ENCODE assay signal across 8 cellular contexts in the genomic region with DNA sequence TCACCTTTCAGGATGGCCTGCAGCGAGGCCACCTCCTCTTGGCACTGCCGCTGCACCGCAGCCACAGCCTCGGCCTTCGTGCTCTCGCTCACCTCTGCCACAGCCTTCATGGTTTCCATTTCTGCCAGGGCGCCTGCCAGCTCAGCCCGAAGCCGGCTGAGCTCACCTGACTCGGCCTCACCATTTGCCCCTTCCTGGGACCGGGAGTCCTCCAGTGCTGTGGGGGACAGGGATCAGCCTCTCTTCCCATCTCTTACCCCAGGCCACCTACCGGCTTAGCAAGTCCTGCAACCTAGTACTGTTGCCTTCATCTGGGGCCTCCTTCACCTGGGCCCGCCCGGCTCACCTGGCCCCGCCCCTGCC. TPM values are rescaled to one million over a fixed set of nuclear protein-coding genes. Genes with fewer than 3 reads are reported as not detected.
DNase-seq lines count a peak whose midpoint lies in the region; ATAC-seq and TF ChIP-seq lines count a peak whose summit lies in the region.

No MANE protein-coding gene starts in this region.

- H3K27ac Mint-ChIP-seq in activated naive CD4-positive, alpha-beta T cell treated with anti-CD3 and anti-CD28 coated beads, Interleukin-2, amount 10 ng/mL, durations not matched to agents 7 days and 5 days: peak overlapping the region; percentile 99
- H3K27ac Mint-ChIP-seq in activated naive CD4-positive, alpha-beta T cell treated with anti-CD3 and anti-CD28 coated beads, Interleukin-2, amount 50 U/mL, for 72 hours: peak overlapping the region; percentile 94 to 99

- TF ChIP-seq CTCF in transverse colon (IDR thresholded peaks at IDR 0.05): peak; percentile 19 to 76 (median 35)

- H3K4me3 ChIP-seq in transverse colon: peak overlapping the region in 3 of 4 donors; percentile 53 to 90 (median 61)

- H3K27ac ChIP-seq in layer of hippocampus (ENCODE audit: low read depth, low read length): peak overlapping the region; percentile 96
- H3K27ac ChIP-seq in transverse colon: peak overlapping the region; percentile 94 to 99 (median 97)

- ATAC-seq in activated naive CD4-positive, alpha-beta T cell treated with anti-CD3 and anti-CD28 coated beads, Interleukin-2, amount 50 U/mL, for 72 hours: no peak

- no peaks in the 10 kb centered on the region for H3K9me3 Mint-ChIP-seq in activated naive CD4-positive, alpha-beta T cell treated with anti-CD3 and anti-CD28 coated beads, Interleukin-2, amount 10 ng/mL, durations not matched to agents 7 days and 5 days
- H3K9me3 Mint-ChIP-seq in activated naive CD4-positive, alpha-beta T cell treated with anti-CD3 and anti-CD28 coated beads, Interleukin-2, amount 50 U/mL, for 72 hours: no peaks in the 10 kb centered on the region

- H3K9me3 ChIP-seq in transverse colon: no peaks in the 10 kb centered on the region

- H3K27me3 Mint-ChIP-seq in activated naive CD4-positive, alpha-beta T cell treated with anti-CD3 and anti-CD28 coated beads, Interleukin-2, amount 10 ng/mL, durations not matched to agents 7 days and 5 days: no peaks in the 10 kb centered on the region

- DNase-seq in activated naive CD4-positive, alpha-beta T cell treated with anti-CD3 and anti-CD28 coated beads, Interleukin-2, amount 10 ng/mL, durations not matched to agents 7 days and 5 days: no peak
- DNase-seq in activated naive CD4-positive, alpha-beta T cell treated with Interleukin-2 at 50 U/mL for 16 hours: no peak
- no peak for DNase-seq in activated naive CD4-positive, alpha-beta T cell treated with anti-CD3 and anti-CD28 coated beads, Interleukin-2, amount 50 U/mL, for 72 hours (ENCODE audit: low spot score in 2 of 2)
- DNase-seq in transverse colon: peak; percentile 47
- no peak for DNase-seq in MV-4-11 (lab: John Stamatoyannopoulos, UW)
- no peak for DNase-seq in GM19238 (ENCODE audit: insufficient read length, low spot score)
- no peak for DNase-seq in HT-29 (ENCODE audit: low spot score)

- intact Hi-C loops in transverse colon (cut with DNase I; ENCODE audit: low total_unique reads): no loop called here

- in situ Hi-C loops in transverse colon (cut with MboI; ENCODE audit: low pct_ligation_motif_present in 1 of 4, low pct_unique_long_range_greater_than_20kb in 1 of 4, low sequenced_read_pairs in 3 of 4): no loop called here

- TF ChIP-seq POLR2A in transverse colon (IDR thresholded peaks at IDR 0.05): peak; percentile 20

- H3K4me3 Mint-ChIP-seq in activated naive CD4-positive, alpha-beta T cell treated with anti-CD3 and anti-CD28 coated beads, Interleukin-2, amount 10 ng/mL, durations not matched to agents 7 days and 5 days: peak overlapping the region; percentile 94

- peaks cover 0 to 25% (median 21%) of the 10 kb centered on the region in 4 donors for H3K4me1 ChIP-seq in transverse colon

- peaks cover 0 to 4% (median 0%) of the 10 kb centered on the region in 4 donors for H3K36me3 ChIP-seq in transverse colon

- H3K27me3 ChIP-seq in layer of hippocampus (ENCODE audit: control insufficient read depth, insufficient read depth, low read length) (no peaks in the 10 kb centered on the region), transverse colon (no peaks in the 10 kb centered on the region)

- no peak for TF ChIP-seq EP300 in transverse colon (IDR thresholded peaks at IDR 0.05; ENCODE audit: low read depth)

- peaks cover 25% of the 10 kb centered on the region for H3K4me1 Mint-ChIP-seq in activated naive CD4-positive, alpha-beta T cell treated with anti-CD3 and anti-CD28 coated beads, Interleukin-2, amount 10 ng/mL, durations not matched to agents 7 days and 5 days

- CTCF ChIA-PET in activated naive CD4-positive, alpha-beta T cell treated with anti-CD3 and anti-CD28 coated beads, Interleukin-2, amount 10 ng/mL, durations not matched to agents 7 days and 5 days (lab: Charles Lee): no interaction called here

- H3K36me3 Mint-ChIP-seq in activated naive CD4-positive, alpha-beta T cell treated with anti-CD3 and anti-CD28 coated beads, Interleukin-2, amount 10 ng/mL, durations not matched to agents 7 days and 5 days: peaks cover 16% of the 10 kb centered on the region
- H3K36me3 Mint-ChIP-seq in activated naive CD4-positive, alpha-beta T cell treated with anti-CD3 and anti-CD28 coated beads, Interleukin-2, amount 50 U/mL, for 72 hours: peaks cover 0 to 6% of the 10 kb centered on the region in 2 donors

- 28% methylated on average over 15 of the region's 15 CpGs; no CpG with 5 or more reads in 1 of the 2 donors for WGBS in transverse colon (ENCODE audit: low coverage in 1 of 2), 2 donors

RNA-seq across cellular contexts. Expression of a gene that starts 0.7 kb away (rescaled TPM):
- total RNA-seq in activated naive CD4-positive, alpha-beta T cell treated with anti-CD3 and anti-CD28 coated beads, Interleukin-2, amount 50 U/mL, for 72 hours: 10 to 100 TPM; 20.7 to 25.1 TPM
- 100 to 1,000 TPM in 2 of 4 donors, 10 to 100 TPM in 2; 57.1 to 182 (median 130) TPM for total RNA-seq in transverse colon
- total RNA-seq in HT-29 (2014; rRNA removed; shearing (Covaris generic)): 47.3 and 59.1 TPM in 2 replicates

RNA-seq across cellular contexts. Expression of a gene that starts 7.4 kb away (rescaled TPM):
- total RNA-seq in activated naive CD4-positive, alpha-beta T cell treated with anti-CD3 and anti-CD28 coated beads, Interleukin-2, amount 50 U/mL, for 72 hours: 1 to 10 TPM in 1 of 2 donors, under 1 TPM in 1; 0.32 to 1.2 TPM
- total RNA-seq in transverse colon: 1 to 10 TPM in 2 of 4 donors, not detected in 2; 4.5 to 9.8 TPM
- not detected in 2 replicates for total RNA-seq in HT-29 (2014; rRNA removed; shearing (Covaris generic))

RNA-seq across cellular contexts. Expression of a gene that starts 26.4 kb away (rescaled TPM):
- total RNA-seq in activated naive CD4-positive, alpha-beta T cell treated with anti-CD3 and anti-CD28 coated beads, Interleukin-2, amount 50 U/mL, for 72 hours: 10 to 100 TPM; 94.5 to 96.8 TPM
- 10 to 100 TPM; 59.1 to 89.4 (median 70.2) TPM for total RNA-seq in transverse colon
- 54.8 and 66.3 TPM in 2 replicates for total RNA-seq in HT-29 (2014; rRNA removed; shearing (Covaris generic))

RNA-seq across cellular contexts. Expression of a gene that starts 46.1 kb away (rescaled TPM):
- 1 to 10 TPM; 4.7 to 7.4 TPM for total RNA-seq in activated naive CD4-positive, alpha-beta T cell treated with anti-CD3 and anti-CD28 coated beads, Interleukin-2, amount 50 U/mL, for 72 hours
- 1 to 10 TPM in 3 of 4 donors, not detected in 1; 1.1 to 3.2 (median 1.4) TPM for total RNA-seq in transverse colon
- 0.83 and 2.6 TPM in 2 replicates for total RNA-seq in HT-29 (2014; rRNA removed; shearing (Covaris generic))

RNA-seq across cellular contexts. Expression of a gene that starts 50.2 kb away (rescaled TPM):
- total RNA-seq in activated naive CD4-positive, alpha-beta T cell treated with anti-CD3 and anti-CD28 coated beads, Interleukin-2, amount 50 U/mL, for 72 hours: 10 to 100 TPM; 16.3 to 19.9 TPM
- 10 to 100 TPM; 22.7 to 75.2 (median 28.2) TPM for total RNA-seq in transverse colon
- total RNA-seq in HT-29 (2014; rRNA removed; shearing (Covaris generic)): 79.6 and 88.8 TPM in 2 replicates
